29 cellular contexts compared by ENCODE assay signal in the genomic region with DNA sequence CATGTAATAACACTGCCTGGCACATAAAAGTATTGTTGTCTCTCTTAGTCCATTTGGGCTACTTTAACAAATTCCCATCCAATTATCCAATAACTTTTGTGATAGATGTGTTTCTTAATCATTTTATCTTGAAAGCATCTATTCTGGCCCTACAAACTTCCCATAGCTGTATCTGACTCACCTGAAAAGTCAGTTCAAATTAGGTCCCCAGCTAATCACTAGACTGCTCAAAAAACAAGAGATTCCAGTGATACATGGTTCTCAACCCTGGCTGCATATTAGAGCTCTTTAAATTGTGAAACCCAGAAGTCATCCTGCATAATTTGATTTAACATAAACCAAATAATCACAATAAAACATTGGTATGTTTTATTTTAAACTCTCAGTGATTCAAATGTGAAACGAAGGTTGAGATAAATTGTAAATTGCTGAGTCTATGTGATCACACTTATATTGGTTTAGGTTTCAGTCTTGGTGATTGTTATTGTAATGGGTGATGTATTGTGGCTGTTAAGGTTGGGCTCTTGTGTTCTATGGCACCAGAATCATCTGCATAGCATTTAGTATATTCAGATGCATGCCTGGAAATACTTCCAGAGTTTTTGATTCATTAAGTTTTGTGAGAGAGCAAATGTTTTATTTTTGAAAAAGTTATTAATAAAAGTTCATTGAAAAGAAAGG.
"Had no signal": no experiment of that assay in that cellular context is flagged by ENCODE, and none has a peak within 500 bp of the region (broad histone marks: within the 10 kb centered on the region; RNA-seq: fewer than 3 reads in every experiment).

No MANE protein-coding gene starts in this region.

- ATAC-seq: left colon; left lung; lower lobe of right lung; natural killer cell; right lobe of liver; stimulated activated naive B cell treated with anti-CD40 and anti-IgM and Interleukin-4, amounts not matched to agents 10 μg/mL and 1 μg/mL and 100 μg/mL, for 72 hours; stimulated activated naive CD8-positive, alpha-beta T cell treated with anti-CD3 and anti-CD28 coated beads, Interleukin-15, Interleukin-2, amounts not matched to agents 100 U/mL and 50 U/mL, for 24 hours; upper lobe of right lung had no signal

- H3K9ac ChIP-seq: neural progenitor cell had no signal

- H3K27ac ChIP-seq: left lung, lower lobe of right lung, neural progenitor cell, neutrophil, ovary, right atrium auricular region, right lobe of liver, stomach, testis, thyroid gland, transverse colon, upper lobe of right lung had no signal

- DNase-seq: hypothalamus; immature natural killer cell; kidney; left colon; left lung; lower lobe of right lung; mammary epithelial cell; mesenchymal stem cell; natural killer cell; nephron progenitor cell; occipital lobe; ovary; right lobe of liver; stimulated activated CD4-positive, alpha-beta T cell treated with anti-CD3 and anti-CD28 coated beads, Interleukin-1b, Interleukin-23, amount 100 ng/mL, for 48 hours; stimulated activated CD4-positive, alpha-beta T cell treated with anti-CD3 and anti-CD28 coated beads, Interleukin-2, amount 100 ng/mL, for 48 hours; stimulated activated naive B cell treated with anti-CD40 and anti-IgM and Interleukin-4, amounts not matched to agents 10 μg/mL and 1 μg/mL and 100 μg/mL, for 72 hours; stimulated activated naive CD8-positive, alpha-beta T cell treated with anti-CD3 and anti-CD28 coated beads, Interleukin-15, Interleukin-2, amounts not matched to agents 100 U/mL and 50 U/mL, for 24 hours; stomach; testis; thyroid gland; transverse colon; upper lobe of right lung had no signal

- H3K36me3 ChIP-seq: left lung, lower lobe of right lung, neural progenitor cell, neutrophil, ovary, right atrium auricular region, right lobe of liver, stomach, thyroid gland, transverse colon, upper lobe of right lung had no signal

- H3K9me3 Mint-ChIP-seq: immature natural killer cell; neural progenitor cell; stimulated activated naive B cell treated with anti-CD40 and anti-IgM and Interleukin-4, amounts not matched to agents 10 μg/mL and 1 μg/mL and 100 μg/mL, for 72 hours had no signal

- H3K36me3 Mint-ChIP-seq: immature natural killer cell; natural killer cell; neural progenitor cell; stimulated activated naive B cell treated with anti-CD40 and anti-IgM and Interleukin-4, amounts not matched to agents 10 μg/mL and 1 μg/mL and 100 μg/mL, for 72 hours had no signal

- H3K27me3 Mint-ChIP-seq: progenitor cell of endocrine pancreas; stimulated activated naive B cell treated with anti-CD40 and anti-IgM and Interleukin-4, amounts not matched to agents 10 μg/mL and 1 μg/mL and 100 μg/mL, for 72 hours had no signal

- H3K27ac Mint-ChIP-seq: immature natural killer cell; natural killer cell; nephron progenitor cell; neural progenitor cell; progenitor cell of endocrine pancreas; stimulated activated naive B cell treated with anti-CD40 and anti-IgM and Interleukin-4, amounts not matched to agents 10 μg/mL and 1 μg/mL and 100 μg/mL, for 72 hours had no signal

- H3K4me2 ChIP-seq: neural progenitor cell, smooth muscle cell had no signal

- H3K4me3 Mint-ChIP-seq: immature natural killer cell; natural killer cell; nephron progenitor cell; neural progenitor cell; stimulated activated naive B cell treated with anti-CD40 and anti-IgM and Interleukin-4, amounts not matched to agents 10 μg/mL and 1 μg/mL and 100 μg/mL, for 72 hours had no signal

- H2AFZ ChIP-seq: neural progenitor cell had no signal

- FAIRE-seq: islet of Langerhans, kidney, urothelium cell line had no signal

- H3K4me3 ChIP-seq: left lung, lower lobe of right lung, neural progenitor cell, ovary, right atrium auricular region, right lobe of liver, smooth muscle cell, stomach, testis, thyroid gland, transverse colon, upper lobe of right lung had no signal

- H3K4me1 Mint-ChIP-seq: immature natural killer cell; natural killer cell; stimulated activated naive B cell treated with anti-CD40 and anti-IgM and Interleukin-4, amounts not matched to agents 10 μg/mL and 1 μg/mL and 100 μg/mL, for 72 hours had no signal

- H3K9me3 ChIP-seq: left lung, lower lobe of right lung, neutrophil, ovary, right atrium auricular region, right lobe of liver, stomach, testis, thyroid gland, transverse colon, upper lobe of right lung had no signal

- H3K4me1 ChIP-seq: left lung, lower lobe of right lung, neural progenitor cell, right atrium auricular region, right lobe of liver, stomach, testis, thyroid gland, transverse colon, upper lobe of right lung had no signal

- H3K27me3 ChIP-seq: left lung, neural progenitor cell, neutrophil, ovary, right atrium auricular region, right lobe of liver, stomach, testis, thyroid gland, transverse colon, upper lobe of right lung had no signal
